In genomic region chr2:222933458-222933857, GRCh38 we compare ENCODE assay signal across 17 cellular contexts.
"Had no signal": no experiment of that assay in that cellular context is flagged by ENCODE, and none has a peak within 500 bp of the region (broad histone marks: within the 10 kb centered on the region; RNA-seq: fewer than 3 reads in every experiment).

No MANE protein-coding gene starts in this region.

- H3K27ac ChIP-seq: colonic mucosa, sigmoid colon, skin epidermis had no signal

- H3K4me3 ChIP-seq: colonic mucosa, lung, sigmoid colon, skin epidermis had no signal

- H3K4me3 Mint-ChIP-seq: naive B cell, nephron had no signal

- DNase-seq: colonic mucosa; dermis blood vessel endothelial cell; erythroblast; foreskin melanocyte; head of caudate nucleus; hippocampal formation; left colon; left ventricle myocardium superior; mesenchymal stem cell; naive B cell; sigmoid colon; stimulated activated CD4-positive, alpha-beta T cell treated with anti-CD3 and anti-CD28 coated beads, Interleukin-12 subunit alpha, Interleukin-12 subunit beta, amount 100 ng/mL, for 4 hours; stimulated activated naive CD4-positive, alpha-beta T cell treated with Interleukin-2 at 50 U/mL for 16 hours; trophoblast cell had no signal

- ATAC-seq: left colon, left ventricle myocardium superior had no signal

- H3K4me1 ChIP-seq: colonic mucosa, sigmoid colon had no signal

- H3K4me1 Mint-ChIP-seq: naive B cell, nephron had no signal

- H3K9me3 ChIP-seq: colonic mucosa had no signal

- H3K27me3 ChIP-seq: colonic mucosa, sigmoid colon had no signal

- H3K27ac Mint-ChIP-seq: nephron had no signal

- H3K36me3 ChIP-seq: colonic mucosa had no signal

- H3K27me3 Mint-ChIP-seq: naive B cell had no signal
